ENCODE assay signal across 27 cellular contexts in the genomic region with DNA sequence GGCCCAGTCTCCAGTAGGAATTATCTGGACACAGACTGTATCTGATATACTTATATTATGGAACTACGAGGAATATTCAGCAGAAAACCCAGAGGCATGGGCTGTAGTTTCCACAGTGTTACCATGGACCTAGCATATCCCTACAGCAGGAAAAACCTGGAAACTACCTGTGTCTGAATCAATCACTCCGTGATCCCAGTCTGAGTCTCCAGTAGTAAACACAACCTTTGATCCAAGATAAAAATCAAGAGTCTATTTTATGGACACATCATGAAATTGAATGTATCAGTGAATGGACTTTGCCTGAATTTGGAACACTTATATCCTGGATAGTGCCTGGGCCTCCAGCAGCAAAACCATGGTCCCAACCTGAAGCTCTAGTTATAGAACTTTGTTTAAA. TPM values are rescaled to one million over a fixed set of nuclear protein-coding genes. Genes with fewer than 3 reads are reported as not detected.
DNase-seq lines count a peak whose midpoint lies in the region; ATAC-seq, FAIRE-seq and TF ChIP-seq lines count a peak whose summit lies in the region.
"Had no signal": no experiment of that assay in that cellular context is flagged by ENCODE, and none has a peak within 500 bp of the region (broad histone marks: within the 10 kb centered on the region; RNA-seq: fewer than 3 reads in every experiment).

No MANE protein-coding gene starts in this region.

- peak; percentile 5 for FAIRE-seq in small intestine (lab: Jason Lieb, UNC)
- FAIRE-seq: A204.1, GM12878, GM12892, GM18507 had no signal

- no peaks in the 10 kb centered on the region for H3K4me1 ChIP-seq in small intestine (ENCODE audit: control insufficient read depth in 2 of 2, insufficient read depth in 1 of 2, low read depth in 1 of 2, low read length in 1 of 2)
- H3K4me1 ChIP-seq: BE2C, BLaER1 had no signal

- no peaks in the 10 kb centered on the region for H3K9me3 ChIP-seq in small intestine (ENCODE audit: control insufficient read depth, low read depth)
- H3K9me3 ChIP-seq: BE2C, BLaER1 had no signal

- 11 to 33% methylated on average over 2 of the region's 2 CpGs; no CpG with 5 or more reads in 1 of the 3 donors for WGBS in small intestine, 3 donors

- TF ChIP-seq CTCF in 22Rv1 (IDR thresholded peaks at IDR 0.05): no peak
- TF ChIP-seq CTCF in VCaP (conservative IDR thresholded peaks at IDR 0.05): no peak

- H3K27me3 ChIP-seq in small intestine (ENCODE audit: control insufficient read depth in 2 of 2, insufficient read depth in 2 of 2, low read length in 2 of 2): no peaks in the 10 kb centered on the region
- H3K27me3 ChIP-seq: BE2C, BLaER1 had no signal

- peak overlapping the region; percentile 18; the same call in 1 of the 2 replicates for H3K27ac ChIP-seq in 22Rv1
- H3K27ac ChIP-seq in VCaP: peak overlapping the region; percentile 48
- no peak overlapping the region for H3K27ac ChIP-seq in small intestine (ENCODE audit: low read depth in 1 of 2, low read length in 1 of 2)
- H3K27ac ChIP-seq: BLaER1 had no signal

- no peak for ATAC-seq in HG02852 (IDR thresholded peaks at IDR 0.05; ENCODE audit: unreplicated experiment)
- ATAC-seq in GM19395 (IDR thresholded peaks at IDR 0.05; ENCODE audit: unreplicated experiment): no peak
- ATAC-seq: GM12878 had no signal

- no peak overlapping the region for H3K4me3 ChIP-seq in small intestine (ENCODE audit: low read depth in 1 of 2, low read length in 2 of 2)
- H3K4me3 ChIP-seq: BLaER1, GM12878 had no signal

- H3K36me3 ChIP-seq in small intestine (ENCODE audit: control insufficient read depth in 2 of 2, insufficient read depth in 2 of 2, low read length in 2 of 2): no peaks in the 10 kb centered on the region
- H3K36me3 ChIP-seq: BE2C, BLaER1 had no signal

- DNase-seq in small intestine: peak; percentile 75
- DNase-seq: 8988T; ACHN; BE2C; C1 segment of cervical spinal cord; CD4-positive, alpha-beta memory T cell; CD4-positive, CD25-positive, alpha-beta regulatory T cell; CD8-positive, alpha-beta memory T cell; COR-L47; DMS 273 treated with DMSO at 0.1 percent for 48 hours; DMS153; DMS53; DMS79; DND-41; EL; GDM1 had no signal

RNA-seq across cellular contexts. Expression of a gene that starts 57.5 kb away (rescaled TPM):
- polyA plus RNA-seq in small intestine: not detected
- polyA plus RNA-seq: AG04450; CD14-positive monocyte; CD4-positive, alpha-beta memory T cell; CD4-positive, CD25-positive, alpha-beta regulatory T cell; CD8-positive, alpha-beta memory T cell; GM12878 had no signal

Comparison
In these comparisons a context has a peak if more than half of its experiments do, and no peak if none do; other contexts are left out.
1. H3K27ac ChIP-seq: peak in 22Rv1 (single experiment) and VCaP (single experiment); none in small intestine (0 of 2).